ENCODE assay signal across 11 cellular contexts in genomic region chr1:201015551-201016091, GRCh38. TPM values are rescaled to one million over a fixed set of nuclear protein-coding genes. Genes with fewer than 3 reads are reported as not detected.
A peak's percentile ranks its signal among the peaks of the same experiment; 100 is the strongest.
DNase-seq lines count a peak whose midpoint lies in the region; ATAC-seq, FAIRE-seq and TF ChIP-seq lines count a peak whose summit lies in the region.
"Had no signal": no experiment of that assay in that cellular context is flagged by ENCODE, and none has a peak within 500 bp of the region (broad histone marks: within the 10 kb centered on the region; RNA-seq: fewer than 3 reads in every experiment).

No MANE protein-coding gene starts in this region.

- H3K79me2 ChIP-seq in endothelial cell of umbilical vein (ENCODE audit: control insufficient read depth, insufficient read depth, low read length) = no peaks in the 10 kb centered on the region

- no peak overlapping the region for H3K9ac ChIP-seq in endothelial cell of umbilical vein (replicated peaks; ENCODE audit: extremely low read depth, insufficient read depth, low read length)

- no TSS peak for BruUV-seq in endothelial cell of umbilical vein (replicated peaks; lab: Mats Ljungman, UMichigan)

- intact Hi-C loops in endothelial cell of umbilical vein (cut with micrococcal nuclease) = no loop called here

- no peaks in the 10 kb centered on the region for H3K9me1 ChIP-seq in endothelial cell of umbilical vein (replicated peaks; ENCODE audit: control insufficient read depth, extremely low read depth, insufficient read depth, low read length)

- no peak for DNase-seq in activated T-cell treated with anti-CD3 and anti-CD28 coated beads, Interleukin-2, amount 50 U/mL, for 4 hours
- DNase-seq in activated T-cell treated with anti-CD3 and anti-CD28 coated beads, Interleukin-2, amount 50 U/mL, for 1 hour = no peak
- DNase-seq in T-helper 17 cell (no peak), endothelial cell of umbilical vein (ENCODE audit: low read depth, low spot score) (peak; percentile 43), HuH-7 (ENCODE audit: low spot score) (no peak)
- no peak for DNase-seq in stimulated activated naive CD8-positive, alpha-beta T cell treated with anti-CD3 and anti-CD28 coated beads, Interleukin-15, Interleukin-2, amounts not matched to agents 100 U/mL and 50 U/mL, for 24 hours
- DNase-seq: HCEC 1CT; stimulated activated CD4-positive, alpha-beta T cell treated with anti-CD3 and anti-CD28 coated beads, Interleukin-4, amount 100 ng/mL, for 1 hour had no signal

- H3K4me3 Mint-ChIP-seq in activated T-cell treated with anti-CD3 and anti-CD28 coated beads, Interleukin-2, amount 50 U/mL, for 4 hours = peak overlapping the region; percentile 17
- peak overlapping the region; percentile 53 for H3K4me3 Mint-ChIP-seq in T-helper 17 cell

- H3K27me3 ChIP-seq in endothelial cell of umbilical vein (ENCODE audit: control insufficient read depth in 2 of 2, insufficient read depth in 2 of 2, low read length in 2 of 2) = no peaks in the 10 kb centered on the region

- no peak overlapping the region for H2AFZ ChIP-seq in endothelial cell of umbilical vein (ENCODE audit: low read depth, low read length)

- peaks cover 36% of the 10 kb centered on the region for H3K4me1 ChIP-seq in endothelial cell of umbilical vein (ENCODE audit: control insufficient read depth, extremely low read depth, insufficient read depth, low read length)

- peak; percentile 75 for FAIRE-seq in endothelial cell of umbilical vein (lab: Jason Lieb, UNC)

- H3K9me3 Mint-ChIP-seq in activated T-cell treated with anti-CD3 and anti-CD28 coated beads, Interleukin-2, amount 50 U/mL, for 4 hours = no peaks in the 10 kb centered on the region

- TF ChIP-seq POLR2A in endothelial cell of umbilical vein (IDR thresholded peaks at IDR 0.05; ENCODE audit: low read depth, low read length) = no peak

- H3K4me2 ChIP-seq in endothelial cell of umbilical vein (ENCODE audit: insufficient read depth, low read length) = peak overlapping the region; percentile 51

- no peak for TF ChIP-seq CTCF in endothelial cell of umbilical vein (IDR thresholded peaks at IDR 0.05; ENCODE audit: extremely low read depth in 1 of 2, insufficient read depth in 1 of 2, low read depth in 1 of 2, low read length in 2 of 2)

- no peaks in the 10 kb centered on the region for H4K20me1 ChIP-seq in endothelial cell of umbilical vein (replicated peaks; ENCODE audit: control insufficient read depth, extremely low read depth, insufficient read depth, low read length)

- H3K27me3 Mint-ChIP-seq in activated T-cell treated with anti-CD3 and anti-CD28 coated beads, Interleukin-2, amount 50 U/mL, for 4 hours (ENCODE audit: low read depth) = no peaks in the 10 kb centered on the region
- H3K27me3 Mint-ChIP-seq in T-helper 17 cell = no peaks in the 10 kb centered on the region

- H3K36me3 Mint-ChIP-seq in activated T-cell treated with anti-CD3 and anti-CD28 coated beads, Interleukin-2, amount 50 U/mL, for 4 hours (ENCODE audit: insufficient read depth) = peaks cover 8% of the 10 kb centered on the region
- H3K36me3 Mint-ChIP-seq in T-helper 17 cell (ENCODE audit: low read depth) = no peaks in the 10 kb centered on the region

- CTCF ChIA-PET in endothelial cell of umbilical vein (lab: Charles Lee) = interaction anchor here (0.8 to 4.4 kb wide), 12 partner anchors 9 to 394 kb away, joined by 3 to 66 read pairs (median 5); partner anchors contain the start of gene KIF21B

- peaks cover 90% of the 10 kb centered on the region for H3K4me1 Mint-ChIP-seq in activated T-cell treated with anti-CD3 and anti-CD28 coated beads, Interleukin-2, amount 50 U/mL, for 4 hours (ENCODE audit: low read depth)
- H3K4me1 Mint-ChIP-seq in T-helper 17 cell = peaks cover 75% of the 10 kb centered on the region

- peak; percentile 27 to 56 for ATAC-seq in activated T-cell treated with anti-CD3 and anti-CD28 coated beads, Interleukin-2, amount 50 U/mL, for 4 hours
- ATAC-seq in T-helper 17 cell (no peak), GM18498 (IDR thresholded peaks at IDR 0.05; ENCODE audit: unreplicated experiment) (no peak), HG02884 (IDR thresholded peaks at IDR 0.05; ENCODE audit: unreplicated experiment) (no peak)
- peak; percentile 55 for ATAC-seq in stimulated activated naive CD8-positive, alpha-beta T cell treated with anti-CD3 and anti-CD28 coated beads, Interleukin-15, Interleukin-2, amounts not matched to agents 100 U/mL and 50 U/mL, for 24 hours
- ATAC-seq: lower lobe of right lung had no signal

- H3K9me3 ChIP-seq in T-helper 17 cell (ENCODE audit: control insufficient read depth, low read length, poor library complexity, severe bottlenecking) = no peaks in the 10 kb centered on the region
- H3K9me3 ChIP-seq in endothelial cell of umbilical vein (replicated peaks; ENCODE audit: control insufficient read depth, insufficient read depth, low read length) = no peaks in the 10 kb centered on the region
- H3K9me3 ChIP-seq: lower lobe of right lung had no signal

- POLR2A ChIA-PET in endothelial cell of umbilical vein (lab: Charles Lee) = interaction anchor here (0.7 kb wide), 1 partner anchor 20 kb away, joined by 3 read pairs; no protein-coding TSS in a partner anchor

- H3K36me3 ChIP-seq in endothelial cell of umbilical vein (ENCODE audit: control insufficient read depth in 2 of 2, extremely low read depth in 1 of 2, insufficient read depth in 2 of 2, low read length in 2 of 2) = no peaks in the 10 kb centered on the region
- H3K36me3 ChIP-seq: lower lobe of right lung had no signal

- H3K4me3 ChIP-seq in endothelial cell of umbilical vein (replicated peaks in 1 of 3; ENCODE audit: insufficient read depth in 1 of 3, low read depth in 1 of 3, low read length in 3 of 3) = no peak overlapping the region
- H3K4me3 ChIP-seq: lower lobe of right lung had no signal

- H3K27ac Mint-ChIP-seq in T-helper 17 cell = peak overlapping the region; percentile 97

- H3K27ac ChIP-seq in endothelial cell of umbilical vein (ENCODE audit: insufficient read depth, low read depth, low read length) = peak overlapping the region; percentile 8
- H3K27ac ChIP-seq: lower lobe of right lung had no signal

- dilution Hi-C loops in endothelial cell of umbilical vein (cut with MboI; ENCODE audit: extremely low pct_ligation_motif_present, low sequenced_read_pairs) = no loop called here

TF ChIP-seq in endothelial cell of umbilical vein, 7 proteins besides CTCF, POLR2A, EP300 and RAD21:
- no peak for TF ChIP-seq EZH2 (IDR thresholded peaks at IDR 0.05; ENCODE audit: borderline replicate concordance, low read depth, low read length, severe bottlenecking)
- no peak for TF ChIP-seq POLR2AphosphoS5 (IDR thresholded peaks at IDR 0.05; ENCODE audit: insufficient read depth, low read depth, low read length)
- no peak for TF ChIP-seq MAX (IDR thresholded peaks at IDR 0.05; ENCODE audit: insufficient read depth, insufficient read length)
- TF ChIP-seq FOS (IDR thresholded peaks at IDR 0.05; ENCODE audit: borderline replicate concordance, insufficient read depth, low read length) = peak; percentile 4
- TF ChIP-seq GATA2 (IDR thresholded peaks at IDR 0.05; ENCODE audit: insufficient read depth, insufficient read length, low read depth, low read length) = peak; percentile 70
- TF ChIP-seq MYC (IDR thresholded peaks at IDR 0.05; ENCODE audit: low read depth, low read length) = no peak
- no peak for TF ChIP-seq JUN (IDR thresholded peaks at IDR 0.05; ENCODE audit: borderline replicate concordance, insufficient read depth, insufficient read length, low read depth)
TF ChIP-seq in endothelial cell of umbilical vein: peak in this region for 2.

RNA-seq across cellular contexts. Expression of gene KIF21B, which starts 7.9 kb away (rescaled TPM):
- total RNA-seq in activated T-cell treated with anti-CD3 and anti-CD28 coated beads, Interleukin-2, amount 50 U/mL, for 4 hours = 10 to 100 TPM; 24.2 to 36.3 (median 30.3) TPM
- 10 to 100 TPM; 78.4 to 87.7 TPM for total RNA-seq in T-helper 17 cell
- 4.4 and 4.7 TPM in 2 replicates for total RNA-seq in endothelial cell of umbilical vein
- 1.8 and 1.9 TPM in 2 replicates for polyA plus RNA-seq in endothelial cell of umbilical vein
- 1.7 and 1.9 TPM in 2 replicates for polyA plus RNA-seq in endothelial cell of umbilical vein (2011; cell fraction: cytosol; rRNA removed)
- 6.9 and 7.2 TPM in 2 replicates for polyA plus RNA-seq in endothelial cell of umbilical vein (2011; cell fraction: nucleus; rRNA removed)
- polyA plus RNA-seq in endothelial cell of umbilical vein (2012) = 2.5 and 2.6 TPM in 2 replicates
- polyA minus RNA-seq in endothelial cell of umbilical vein = 3.4 TPM in 2 replicates
- 5.3 TPM for polyA minus RNA-seq in endothelial cell of umbilical vein (2011; cell fraction: cytosol; rRNA and poly(A)+ RNA removed)
- 3.2 and 3.3 TPM in 2 replicates for polyA minus RNA-seq in endothelial cell of umbilical vein (2011; cell fraction: nucleus; rRNA and poly(A)+ RNA removed)

Comparison
In these comparisons a context has a peak if more than half of its experiments do, and no peak if none do; other contexts are left out.
1. ATAC-seq: peak in activated T-cell treated with anti-CD3 and anti-CD28 coated beads, Interleukin-2, amount 50 U/mL, for 4 hours (2 of 2) and stimulated activated naive CD8-positive, alpha-beta T cell treated with anti-CD3 and anti-CD28 coated beads, Interleukin-15, Interleukin-2, amounts not matched to agents 100 U/mL and 50 U/mL, for 24 hours (single experiment); none in T-helper 17 cell (single experiment), GM18498 (single experiment) and HG02884 (single experiment).